20 cellular contexts compared by ENCODE assay signal in genomic region chr9:137778914-137779313, GRCh38.
DNase-seq lines count a peak whose midpoint lies in the region; ATAC-seq and TF ChIP-seq lines count a peak whose summit lies in the region.
"Had no signal": no experiment of that assay in that cellular context is flagged by ENCODE, and none has a peak within 500 bp of the region (broad histone marks: within the 10 kb centered on the region; RNA-seq: fewer than 3 reads in every experiment).

No MANE protein-coding gene starts in this region.

- CTCF ChIA-PET in activated CD8-positive, alpha-beta T cell treated with anti-CD3 and anti-CD28 coated beads, Interleukin-2, amount 10 ng/mL, durations not matched to agents 7 days and 5 days (lab: Charles Lee): no interaction called here
- CTCF ChIA-PET in activated CD8-positive, alpha-beta T cell treated with anti-CD3 and anti-CD28 coated beads for 36 hours (lab: Charles Lee): no interaction called here

- H3K27me3 Mint-ChIP-seq in activated CD8-positive, alpha-beta T cell treated with anti-CD3 and anti-CD28 coated beads, Interleukin-2, amount 10 ng/mL, durations not matched to agents 7 days and 5 days (ENCODE audit: low read depth): no peaks in the 10 kb centered on the region
- no peaks in the 10 kb centered on the region for H3K27me3 Mint-ChIP-seq in activated CD8-positive, alpha-beta T cell treated with anti-CD3 and anti-CD28 coated beads for 36 hours
- no peaks in the 10 kb centered on the region for H3K27me3 Mint-ChIP-seq in activated T-helper 17 cell treated with anti-CD3 and anti-CD28 coated beads, Interleukin-2, amount 50 U/mL, for 72 hours
- H3K27me3 Mint-ChIP-seq in nephron progenitor cell (ENCODE audit: low read depth, poor library complexity) (no peaks in the 10 kb centered on the region), CD14-positive monocyte (ENCODE audit: low read depth in 3 of 3) (peaks cover 0 to 2% (median 0%) of the 10 kb centered on the region in 3 donors)
- H3K27me3 Mint-ChIP-seq in stimulated activated naive B cell treated with anti-CD40 and anti-IgM and Interleukin-4, amounts not matched to agents 10 μg/mL and 1 μg/mL and 100 μg/mL, for 72 hours: no peaks in the 10 kb centered on the region
- H3K27me3 Mint-ChIP-seq: CD4-positive, alpha-beta memory T cell had no signal

- POLR2A ChIA-PET in activated CD8-positive, alpha-beta T cell treated with anti-CD3 and anti-CD28 coated beads, Interleukin-2, amount 10 ng/mL, durations not matched to agents 7 days and 5 days (lab: Charles Lee): no interaction called here
- POLR2A ChIA-PET in activated CD8-positive, alpha-beta T cell treated with anti-CD3 and anti-CD28 coated beads for 36 hours (lab: Charles Lee): no interaction called here

- H3K36me3 Mint-ChIP-seq in activated CD8-positive, alpha-beta T cell treated with anti-CD3 and anti-CD28 coated beads, Interleukin-2, amount 10 ng/mL, durations not matched to agents 7 days and 5 days (ENCODE audit: low read depth): peaks cover 39% of the 10 kb centered on the region
- peaks cover 16% of the 10 kb centered on the region for H3K36me3 Mint-ChIP-seq in activated CD8-positive, alpha-beta T cell treated with anti-CD3 and anti-CD28 coated beads for 36 hours (ENCODE audit: low read depth)
- H3K36me3 Mint-ChIP-seq in activated T-helper 17 cell treated with anti-CD3 and anti-CD28 coated beads, Interleukin-2, amount 50 U/mL, for 72 hours (ENCODE audit: low read depth): peaks cover 39% of the 10 kb centered on the region
- H3K36me3 Mint-ChIP-seq in nephron progenitor cell (ENCODE audit: low read depth): peaks cover 7% of the 10 kb centered on the region
- peaks cover 41 to 46% of the 10 kb centered on the region in 2 donors for H3K36me3 Mint-ChIP-seq in stimulated activated naive B cell treated with anti-CD40 and anti-IgM and Interleukin-4, amounts not matched to agents 10 μg/mL and 1 μg/mL and 100 μg/mL, for 72 hours
- peaks cover 19 to 52% of the 10 kb centered on the region in 2 donors for H3K36me3 Mint-ChIP-seq in CD14-positive monocyte

- intact Hi-C loops in activated CD8-positive, alpha-beta T cell treated with anti-CD3 and anti-CD28 coated beads for 36 hours (cut with micrococcal nuclease): no loop called here
- intact Hi-C loops in CD14-positive monocyte (cut with micrococcal nuclease): no loop called here

- TF ChIP-seq CTCF in activated CD8-positive, alpha-beta T cell treated with anti-CD3 and anti-CD28 coated beads for 36 hours (IDR thresholded peaks at IDR 0.05): no peak
- TF ChIP-seq CTCF in nephron progenitor cell (IDR thresholded peaks at IDR 0.05) (no peak), CD14-positive monocyte (IDR thresholded peaks at IDR 0.05) (no peak)

- H3K9me3 Mint-ChIP-seq in activated CD8-positive, alpha-beta T cell treated with anti-CD3 and anti-CD28 coated beads, Interleukin-2, amount 10 ng/mL, durations not matched to agents 7 days and 5 days (ENCODE audit: insufficient read depth): no peaks in the 10 kb centered on the region
- H3K9me3 Mint-ChIP-seq in activated CD8-positive, alpha-beta T cell treated with anti-CD3 and anti-CD28 coated beads for 36 hours: no peaks in the 10 kb centered on the region
- no peaks in the 10 kb centered on the region for H3K9me3 Mint-ChIP-seq in activated T-helper 17 cell treated with anti-CD3 and anti-CD28 coated beads, Interleukin-2, amount 50 U/mL, for 72 hours
- H3K9me3 Mint-ChIP-seq in nephron progenitor cell (no peaks in the 10 kb centered on the region), CD14-positive monocyte (no peaks in the 10 kb centered on the region)
- H3K9me3 Mint-ChIP-seq in stimulated activated naive B cell treated with anti-CD40 and anti-IgM and Interleukin-4, amounts not matched to agents 10 μg/mL and 1 μg/mL and 100 μg/mL, for 72 hours: no peaks in the 10 kb centered on the region
- H3K9me3 Mint-ChIP-seq: CD4-positive, alpha-beta memory T cell; GM23338 had no signal

- no peaks in the 10 kb centered on the region for H3K4me1 Mint-ChIP-seq in activated CD8-positive, alpha-beta T cell treated with anti-CD3 and anti-CD28 coated beads, Interleukin-2, amount 10 ng/mL, durations not matched to agents 7 days and 5 days (ENCODE audit: low read depth)
- no peaks in the 10 kb centered on the region for H3K4me1 Mint-ChIP-seq in activated CD8-positive, alpha-beta T cell treated with anti-CD3 and anti-CD28 coated beads for 36 hours (ENCODE audit: low read depth)
- H3K4me1 Mint-ChIP-seq in activated T-helper 17 cell treated with anti-CD3 and anti-CD28 coated beads, Interleukin-2, amount 50 U/mL, for 72 hours: peaks cover 8% of the 10 kb centered on the region
- H3K4me1 Mint-ChIP-seq in nephron progenitor cell: no peaks in the 10 kb centered on the region
- peaks cover 12 to 13% of the 10 kb centered on the region in 2 donors for H3K4me1 Mint-ChIP-seq in stimulated activated naive B cell treated with anti-CD40 and anti-IgM and Interleukin-4, amounts not matched to agents 10 μg/mL and 1 μg/mL and 100 μg/mL, for 72 hours
- H3K4me1 Mint-ChIP-seq in CD14-positive monocyte: no peaks in the 10 kb centered on the region
- H3K4me1 Mint-ChIP-seq: GM23338 had no signal

- no peak for ATAC-seq in activated CD8-positive, alpha-beta T cell treated with anti-CD3 and anti-CD28 coated beads, Interleukin-2, amount 10 ng/mL, durations not matched to agents 7 days and 5 days
- ATAC-seq in activated CD8-positive, alpha-beta T cell treated with anti-CD3 and anti-CD28 coated beads for 36 hours: no peak
- no peak for ATAC-seq in activated T-helper 17 cell treated with anti-CD3 and anti-CD28 coated beads, Interleukin-2, amount 50 U/mL, for 72 hours (replicated peaks)
- ATAC-seq in stimulated activated naive B cell treated with anti-CD40 and anti-IgM and Interleukin-4, amounts not matched to agents 10 μg/mL and 1 μg/mL and 100 μg/mL, for 72 hours (replicated peaks): no peak
- ATAC-seq: A549, GM23338 had no signal

- peak overlapping the region; percentile 60 for H3K27ac Mint-ChIP-seq in activated CD8-positive, alpha-beta T cell treated with anti-CD3 and anti-CD28 coated beads, Interleukin-2, amount 10 ng/mL, durations not matched to agents 7 days and 5 days
- no peak overlapping the region for H3K27ac Mint-ChIP-seq in activated CD8-positive, alpha-beta T cell treated with anti-CD3 and anti-CD28 coated beads for 36 hours
- H3K27ac Mint-ChIP-seq in activated T-helper 17 cell treated with anti-CD3 and anti-CD28 coated beads, Interleukin-2, amount 50 U/mL, for 72 hours: peak overlapping the region; percentile 39
- H3K27ac Mint-ChIP-seq in nephron progenitor cell (peak overlapping the region; percentile 36), CD14-positive monocyte (peak overlapping the region in 3 of 7 donors; percentile 51 to 76 (median 68))
- H3K27ac Mint-ChIP-seq in stimulated activated naive B cell treated with anti-CD40 and anti-IgM and Interleukin-4, amounts not matched to agents 10 μg/mL and 1 μg/mL and 100 μg/mL, for 72 hours: peak overlapping the region; percentile 65
- H3K27ac Mint-ChIP-seq: GM23338 had no signal

- no peak for DNase-seq in activated CD8-positive, alpha-beta T cell treated with anti-CD3 and anti-CD28 coated beads, Interleukin-2, amount 10 ng/mL, durations not matched to agents 7 days and 5 days
- DNase-seq in activated CD8-positive, alpha-beta T cell treated with anti-CD3 and anti-CD28 coated beads for 36 hours: no peak
- DNase-seq in nephron progenitor cell (no peak), RPMI8226 (no peak), CD14-positive monocyte (ENCODE audit: low spot score) (no peak)
- no peak for DNase-seq in stimulated activated naive B cell treated with anti-CD40 and anti-IgM and Interleukin-4, amounts not matched to agents 10 μg/mL and 1 μg/mL and 100 μg/mL, for 72 hours
- DNase-seq in stimulated activated CD4-positive, alpha-beta T cell treated with anti-CD3 and anti-CD28 coated beads, Interleukin-2, amount 100 ng/mL, for 24 hours: no peak
- DNase-seq: CD4-positive, alpha-beta memory T cell; GF-D8; HCEC 1CT; IMR-90; NCI-H1417; NCI-H187; NCI-H226; NCI-H524; NCI-H82; OCI-M1 had no signal

- no peak overlapping the region for H3K4me3 Mint-ChIP-seq in activated CD8-positive, alpha-beta T cell treated with anti-CD3 and anti-CD28 coated beads, Interleukin-2, amount 10 ng/mL, durations not matched to agents 7 days and 5 days
- no peak overlapping the region for H3K4me3 Mint-ChIP-seq in activated CD8-positive, alpha-beta T cell treated with anti-CD3 and anti-CD28 coated beads for 36 hours
- H3K4me3 Mint-ChIP-seq in activated T-helper 17 cell treated with anti-CD3 and anti-CD28 coated beads, Interleukin-2, amount 50 U/mL, for 72 hours: no peak overlapping the region
- H3K4me3 Mint-ChIP-seq in nephron progenitor cell (no peak overlapping the region), CD14-positive monocyte (no peak overlapping the region)
- H3K4me3 Mint-ChIP-seq in stimulated activated naive B cell treated with anti-CD40 and anti-IgM and Interleukin-4, amounts not matched to agents 10 μg/mL and 1 μg/mL and 100 μg/mL, for 72 hours: no peak overlapping the region
- H3K4me3 Mint-ChIP-seq: CD4-positive, alpha-beta memory T cell; GM23338 had no signal
